ENCODE assay signal across 8 cellular contexts in the genomic region with DNA sequence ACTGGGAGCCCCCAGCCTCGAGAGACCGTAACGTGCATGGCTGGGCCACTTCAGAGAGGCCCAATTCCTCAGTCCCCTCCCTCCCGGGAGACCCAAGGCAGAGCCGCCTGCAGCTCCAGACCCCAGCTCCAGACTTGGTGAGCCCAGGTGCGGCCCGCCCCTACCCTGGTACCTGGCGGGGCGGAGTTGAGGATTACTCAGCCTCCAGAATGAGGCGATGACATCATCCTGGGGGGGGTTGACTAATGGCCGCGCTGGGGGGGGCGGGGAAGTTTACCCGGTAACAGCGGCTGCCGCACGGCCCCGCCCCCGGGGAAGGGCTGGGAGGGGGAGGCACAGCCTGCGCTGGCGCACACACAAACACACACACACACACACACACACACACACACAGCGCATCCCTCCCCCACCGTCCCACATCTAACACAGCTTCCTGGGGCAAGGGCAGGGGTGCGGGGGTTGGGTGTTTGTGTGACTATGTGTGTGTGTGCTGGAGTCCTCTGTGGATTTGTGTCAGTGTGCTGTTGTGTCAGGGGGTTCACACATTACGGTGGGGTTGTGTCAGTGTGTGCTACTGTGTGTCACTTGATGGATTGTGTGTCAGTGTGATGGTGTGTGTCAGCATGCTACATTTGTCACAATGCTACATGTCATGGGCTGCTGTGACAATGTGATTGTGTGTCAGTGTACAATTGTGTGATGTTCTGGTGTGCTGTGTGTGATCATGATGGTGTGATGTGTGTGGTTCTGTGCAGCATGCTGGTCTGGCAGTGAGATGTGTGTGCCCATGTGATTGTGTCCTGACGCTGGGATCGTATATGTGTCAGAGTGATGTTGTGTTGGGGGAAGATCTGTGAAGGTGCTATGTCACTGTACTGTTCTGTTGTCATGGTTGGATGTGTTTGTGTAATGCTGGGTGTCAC. TPM values are rescaled to one million over a fixed set of nuclear protein-coding genes. Genes with fewer than 3 reads are reported as not detected.
DNase-seq lines count a peak whose midpoint lies in the region; ATAC-seq and TF ChIP-seq lines count a peak whose summit lies in the region.

No MANE protein-coding gene starts in this region.

- H3K36me3 ChIP-seq in BLaER1 = no peaks in the 10 kb centered on the region
- no peaks in the 10 kb centered on the region for H3K36me3 ChIP-seq in HUES48 (ENCODE audit: control insufficient read depth, insufficient read depth, low read length)

- H3K27ac ChIP-seq in BLaER1 (no peak overlapping the region), HUES48 (ENCODE audit: low read depth, low read length) (no peak overlapping the region)

- H3K9ac ChIP-seq in BLaER1 = no peak overlapping the region
- no peak overlapping the region for H3K9ac ChIP-seq in HUES48 (ENCODE audit: low read depth, low read length)

- DNase-seq in RPMI7951 (ENCODE audit: low read depth) (peak; percentile 63), activated gamma-delta T cell treated with Interleukin-2 at 50 U/mL for 16 hours (peak; percentile 86), glutamatergic neuron (peak; percentile 70), retinal pigment epithelial cell (ENCODE audit: low read depth) (no peak), KG1 (lab: John Stamatoyannopoulos, UW) (no peak)

- H3K4me1 Mint-ChIP-seq in glutamatergic neuron (ENCODE audit: low read depth, unreplicated experiment) = peaks cover 15% of the 10 kb centered on the region

- peaks cover 11% of the 10 kb centered on the region for H4K20me1 ChIP-seq in BLaER1

- TF ChIP-seq CTCF in glutamatergic neuron (IDR thresholded peaks at IDR 0.05; ENCODE audit: partially characterized antibody, unreplicated experiment) (no peak), retinal pigment epithelial cell (conservative IDR thresholded peaks at IDR 0.05; ENCODE audit: low read depth, low read length) (no peak)

- peak overlapping the region; percentile 68 for H3K4me2 ChIP-seq in BLaER1

- H3K9me3 Mint-ChIP-seq in glutamatergic neuron (ENCODE audit: unreplicated experiment) = peaks cover 17% of the 10 kb centered on the region

- peaks cover 4% of the 10 kb centered on the region for H3K36me3 Mint-ChIP-seq in glutamatergic neuron (ENCODE audit: unreplicated experiment)

- H3K4me3 Mint-ChIP-seq in glutamatergic neuron (ENCODE audit: unreplicated experiment) = peak overlapping the region; percentile 20

- ATAC-seq in GM19328 (IDR thresholded peaks at IDR 0.05; ENCODE audit: unreplicated experiment) = no peak

- H3K4me3 ChIP-seq in BLaER1 (peak overlapping the region; percentile 57; the same call in 1 of the 2 replicates), HUES48 (ENCODE audit: low read depth, low read length) (peak overlapping the region; percentile 26; the same call in 1 of the 2 replicates), retinal pigment epithelial cell (ENCODE audit: low read length) (peak overlapping the region; percentile 14)

- H3K27me3 ChIP-seq in BLaER1 (peaks cover 49% of the 10 kb centered on the region), HUES48 (ENCODE audit: control insufficient read depth, insufficient read depth, low read length) (peaks cover 34% of the 10 kb centered on the region)

- H3K9me3 ChIP-seq in BLaER1 (no peaks in the 10 kb centered on the region), HUES48 (ENCODE audit: control insufficient read depth, insufficient read depth, low read length) (no peaks in the 10 kb centered on the region)

- H3K27ac Mint-ChIP-seq in glutamatergic neuron (ENCODE audit: unreplicated experiment) = no peak overlapping the region

- H3K27me3 Mint-ChIP-seq in glutamatergic neuron (ENCODE audit: unreplicated experiment) = peaks cover 17% of the 10 kb centered on the region

- H3K4me1 ChIP-seq in BLaER1 (peaks cover 77% of the 10 kb centered on the region), HUES48 (ENCODE audit: control insufficient read depth, insufficient read depth, low read length) (peaks cover 16% of the 10 kb centered on the region)

RNA-seq across cellular contexts. Expression of a gene that starts 10.3 kb away (rescaled TPM):
- total RNA-seq in RPMI7951 (2014; rRNA removed; shearing (Covaris generic)) = 1.8 and 2.2 TPM in 2 replicates
- total RNA-seq in glutamatergic neuron (ENCODE audit: unreplicated experiment) = 37.0 TPM

RNA-seq across cellular contexts. Expression of a gene that starts 15.1 kb away (rescaled TPM):
- 3.2 and 6.5 TPM in 2 replicates for total RNA-seq in RPMI7951 (2014; rRNA removed; shearing (Covaris generic))
- total RNA-seq in glutamatergic neuron (ENCODE audit: unreplicated experiment) = 16.8 TPM

RNA-seq across cellular contexts. Expression of a gene that starts 33.4 kb away (rescaled TPM):
- 1.8 and 1.9 TPM in 2 replicates for total RNA-seq in RPMI7951 (2014; rRNA removed; shearing (Covaris generic))
- 65.0 TPM for total RNA-seq in glutamatergic neuron (ENCODE audit: unreplicated experiment)

Comparison
In these comparisons a context has a peak if more than half of its experiments do, and no peak if none do; other contexts are left out.
1. DNase-seq: peak in RPMI7951 (single experiment), activated gamma-delta T cell treated with Interleukin-2 at 50 U/mL for 16 hours (single experiment) and glutamatergic neuron (single experiment); none in retinal pigment epithelial cell (single experiment) and KG1 (single experiment).
2. RNA of a gene that starts 10.3 kb away (total RNA-seq): 37.0 TPM in glutamatergic neuron (single experiment); 1.8 to 2.2 TPM in RPMI7951; every median in the first group is over 10 times any median in the second.
3. RNA of a gene that starts 33.4 kb away (total RNA-seq): 65.0 TPM in glutamatergic neuron (single experiment); 1.8 to 1.9 TPM in RPMI7951; every median in the first group is over 10 times any median in the second.
4. Peak in every context shown above with its lines, with median percentiles within 50 percentile points of each other: H3K4me3 ChIP-seq.